Comparison of ENCODE assay signal across 22 cellular contexts in genomic region chr6:34919651-34920050, GRCh38. TPM values are rescaled to one million over a fixed set of nuclear protein-coding genes. Genes with fewer than 3 reads are reported as not detected.
DNase-seq lines count a peak whose midpoint lies in the region; ATAC-seq and TF ChIP-seq lines count a peak whose summit lies in the region.
"Had no signal": no experiment of that assay in that cellular context is flagged by ENCODE, and none has a peak within 500 bp of the region (broad histone marks: within the 10 kb centered on the region; RNA-seq: fewer than 3 reads in every experiment).

No MANE protein-coding gene starts in this region.

- H3K27ac Mint-ChIP-seq in activated naive CD8-positive, alpha-beta T cell treated with anti-CD3 and anti-CD28 coated beads for 36 hours = no peak overlapping the region
- H3K27ac Mint-ChIP-seq: activated CD4-positive, alpha-beta memory T cell treated with anti-CD3 and anti-CD28 coated beads, Interleukin-2, amount 10 ng/mL, durations not matched to agents 7 days and 5 days; activated naive CD4-positive, alpha-beta T cell treated with anti-CD3 and anti-CD28 coated beads, Interleukin-2, amount 50 U/mL, for 72 hours; IgD-negative memory B cell; stimulated activated naive CD8-positive, alpha-beta T cell treated with anti-CD3 and anti-CD28 coated beads, Interleukin-15, Interleukin-2, amounts not matched to agents 100 ng/mL and 50 ng/mL, for 24 hours had no signal

- no TSS peak for BruUV-seq in A673 (replicated peaks; lab: Mats Ljungman, UMichigan)

- no peaks in the 10 kb centered on the region for H3K9me3 ChIP-seq in A673 (ENCODE audit: low read depth, low read length, poor library complexity, severe bottlenecking)
- H3K9me3 ChIP-seq: breast epithelium, HAP-1, prostate gland, uterus had no signal

- in situ Hi-C loops in brain microvascular endothelial cell (cut with HindIII; ENCODE audit: low pct_ligation_motif_present, low sequenced_read_pairs) = no loop called here

- H3K4me3 Mint-ChIP-seq in activated naive CD8-positive, alpha-beta T cell treated with anti-CD3 and anti-CD28 coated beads for 36 hours = no peak overlapping the region
- H3K4me3 Mint-ChIP-seq: activated CD4-positive, alpha-beta memory T cell treated with anti-CD3 and anti-CD28 coated beads, Interleukin-2, amount 10 ng/mL, durations not matched to agents 7 days and 5 days; IgD-negative memory B cell; natural killer cell treated with Interleukin-12 subunit alpha and Interleukin-12 subunit beta and Interleukin-15 and Interleukin-18, amount 100 ng/mL, for 72 hours; stimulated activated naive CD8-positive, alpha-beta T cell treated with anti-CD3 and anti-CD28 coated beads, Interleukin-15, Interleukin-2, amounts not matched to agents 100 ng/mL and 50 ng/mL, for 24 hours had no signal

- no peak for TF ChIP-seq CTCF in A673 (conservative IDR thresholded peaks at IDR 0.05; ENCODE audit: low read depth, low read length)
- no peak for TF ChIP-seq CTCF in brain microvascular endothelial cell (IDR thresholded peaks at IDR 0.05; ENCODE audit: low read depth, low read length, missing control alignments)

- peaks cover 10% of the 10 kb centered on the region for H3K36me3 Mint-ChIP-seq in activated naive CD8-positive, alpha-beta T cell treated with anti-CD3 and anti-CD28 coated beads for 36 hours
- H3K36me3 Mint-ChIP-seq: natural killer cell treated with Interleukin-12 subunit alpha and Interleukin-12 subunit beta and Interleukin-15 and Interleukin-18, amount 100 ng/mL, for 72 hours had no signal

- DNase-seq in A673 (ENCODE audit: low spot score) (peak; percentile 64), HT1080 (ENCODE audit: low read depth) (peak; percentile 61), brain microvascular endothelial cell (peak; percentile 19), left cardiac atrium (no peak), midbrain (lab: John Stamatoyannopoulos, UW) (no peak)
- no peak for DNase-seq in activated naive CD8-positive, alpha-beta T cell treated with anti-CD3 and anti-CD28 coated beads for 36 hours
- DNase-seq: activated CD4-positive, alpha-beta memory T cell treated with anti-CD3 and anti-CD28 coated beads, Interleukin-2, amount 10 ng/mL, durations not matched to agents 7 days and 5 days; activated T-cell treated with anti-CD3 and anti-CD28 coated beads, Interleukin-2, amount 50 U/mL, for 48 hours; COR-L47; foreskin melanocyte; GF-D8; NCI-H1105 treated with DMSO at 0.1 percent for 48 hours; uterus had no signal

- H3K27me3 ChIP-seq in A673 (replicated peaks; ENCODE audit: insufficient read depth, low read depth, low read length, poor library complexity) = no peaks in the 10 kb centered on the region
- H3K27me3 ChIP-seq in brain microvascular endothelial cell (replicated peaks) = no peaks in the 10 kb centered on the region
- H3K27me3 ChIP-seq: breast epithelium, uterus had no signal

- intact Hi-C loops in A673 (cut with micrococcal nuclease; ENCODE audit: unreplicated experiment) (no loop called here), left cardiac atrium (cut with DNase I) (no loop called here)

- peaks cover 6% of the 10 kb centered on the region for H3K4me1 Mint-ChIP-seq in activated naive CD8-positive, alpha-beta T cell treated with anti-CD3 and anti-CD28 coated beads for 36 hours
- H3K4me1 Mint-ChIP-seq: activated CD4-positive, alpha-beta memory T cell treated with anti-CD3 and anti-CD28 coated beads, Interleukin-2, amount 10 ng/mL, durations not matched to agents 7 days and 5 days; IgD-negative memory B cell had no signal

- POLR2A ChIA-PET in A673 (lab: Charles Lee; ENCODE audit: low non-redundant PET) = no interaction called here

- H3K4me1 ChIP-seq in A673 (ENCODE audit: insufficient read depth, low read length, poor library complexity, severe bottlenecking) = peaks cover 24% of the 10 kb centered on the region
- H3K4me1 ChIP-seq: breast epithelium, prostate gland had no signal

- no peaks in the 10 kb centered on the region for H3K27me3 Mint-ChIP-seq in activated naive CD8-positive, alpha-beta T cell treated with anti-CD3 and anti-CD28 coated beads for 36 hours
- H3K27me3 Mint-ChIP-seq: IgD-negative memory B cell; natural killer cell treated with Interleukin-12 subunit alpha and Interleukin-12 subunit beta and Interleukin-15 and Interleukin-18, amount 100 ng/mL, for 72 hours; stimulated activated naive CD8-positive, alpha-beta T cell treated with anti-CD3 and anti-CD28 coated beads, Interleukin-15, Interleukin-2, amounts not matched to agents 100 ng/mL and 50 ng/mL, for 24 hours had no signal

- CTCF ChIA-PET in A673 (lab: Charles Lee) = no interaction called here

- peak; percentile 20 to 50 for ATAC-seq in left cardiac atrium
- no peak for ATAC-seq in GM18907 (IDR thresholded peaks at IDR 0.05; ENCODE audit: unreplicated experiment)
- ATAC-seq in GM21723 (IDR thresholded peaks at IDR 0.05; ENCODE audit: unreplicated experiment) = no peak
- ATAC-seq: activated naive CD4-positive, alpha-beta T cell treated with anti-CD3 and anti-CD28 coated beads, Interleukin-2, amount 50 U/mL, for 72 hours; natural killer cell treated with Interleukin-12 subunit alpha and Interleukin-12 subunit beta and Interleukin-15 and Interleukin-18, amount 100 ng/mL, for 72 hours had no signal

- no peaks in the 10 kb centered on the region for H3K9me3 Mint-ChIP-seq in activated naive CD8-positive, alpha-beta T cell treated with anti-CD3 and anti-CD28 coated beads for 36 hours
- H3K9me3 Mint-ChIP-seq: activated CD4-positive, alpha-beta memory T cell treated with anti-CD3 and anti-CD28 coated beads, Interleukin-2, amount 10 ng/mL, durations not matched to agents 7 days and 5 days; activated naive CD4-positive, alpha-beta T cell treated with anti-CD3 and anti-CD28 coated beads, Interleukin-2, amount 50 U/mL, for 72 hours; IgD-negative memory B cell; natural killer cell treated with Interleukin-12 subunit alpha and Interleukin-12 subunit beta and Interleukin-15 and Interleukin-18, amount 100 ng/mL, for 72 hours; stimulated activated naive CD8-positive, alpha-beta T cell treated with anti-CD3 and anti-CD28 coated beads, Interleukin-15, Interleukin-2, amounts not matched to agents 100 ng/mL and 50 ng/mL, for 24 hours had no signal

- H3K27ac ChIP-seq in A673 (ENCODE audit: low read depth, low read length, poor library complexity, severe bottlenecking) (no peak overlapping the region), brain microvascular endothelial cell (no peak overlapping the region)
- H3K27ac ChIP-seq: breast epithelium, prostate gland, uterus had no signal

- H3K36me3 ChIP-seq in A673 (ENCODE audit: insufficient read depth, low read length, poor library complexity, severe bottlenecking) (no peaks in the 10 kb centered on the region), brain microvascular endothelial cell (replicated peaks) (no peaks in the 10 kb centered on the region)
- H3K36me3 ChIP-seq: breast epithelium, HAP-1, prostate gland, uterus had no signal

- no peak overlapping the region for H3K4me3 ChIP-seq in A673 (ENCODE audit: low read depth, low read length, poor library complexity, severe bottlenecking)
- H3K4me3 ChIP-seq in brain microvascular endothelial cell (ENCODE audit: low read depth, low read length) = no peak overlapping the region
- H3K4me3 ChIP-seq: breast epithelium, HAP-1, prostate gland, uterus had no signal

RNA-seq across cellular contexts. Expression of gene ANKS1A, which starts 30.6 kb away (rescaled TPM):
- total RNA-seq in A673 (2021) (21.7 and 22.2 TPM in 2 replicates), left cardiac atrium (10 to 100 TPM; 20.9 to 26.4 TPM)
- total RNA-seq in HT1080 (2014; rRNA removed; shearing (Covaris generic)) = 6.6 and 7.3 TPM in 2 replicates
- 5.3 and 6.1 TPM in 2 replicates for polyA plus RNA-seq in HT1080 (2015; cell fraction: cytosol; rRNA removed)
- 9.0 and 10.7 TPM in 2 replicates for polyA plus RNA-seq in HT1080 (2015; cell fraction: nucleus; rRNA removed)
- total RNA-seq in activated naive CD8-positive, alpha-beta T cell treated with anti-CD3 and anti-CD28 coated beads for 36 hours = 1 to 10 TPM; 6.4 to 6.5 TPM

RNA-seq across cellular contexts. Expression of gene TAF11, which starts 31.8 kb away (rescaled TPM):
- total RNA-seq in A673 (2021) (32.9 and 33.6 TPM in 2 replicates), left cardiac atrium (10 to 100 TPM; 16.6 to 20.5 TPM)
- 20.0 and 27.2 TPM in 2 replicates for total RNA-seq in HT1080 (2014; rRNA removed; shearing (Covaris generic))
- 28.0 and 28.9 TPM in 2 replicates for polyA plus RNA-seq in HT1080 (2015; cell fraction: cytosol; rRNA removed)
- 24.6 and 29.8 TPM in 2 replicates for polyA plus RNA-seq in HT1080 (2015; cell fraction: nucleus; rRNA removed)
- 10 to 100 TPM; 38.5 to 39.3 TPM for total RNA-seq in activated naive CD8-positive, alpha-beta T cell treated with anti-CD3 and anti-CD28 coated beads for 36 hours

Comparison
In these comparisons a context has a peak if more than half of its experiments do, and no peak if none do; other contexts are left out.
1. DNase-seq: peak in A673 (single experiment), HT1080 (single experiment) and brain microvascular endothelial cell (single experiment); none in left cardiac atrium (single experiment), activated naive CD8-positive, alpha-beta T cell treated with anti-CD3 and anti-CD28 coated beads for 36 hours (single experiment) and midbrain (single experiment).
2. ATAC-seq: peak in left cardiac atrium (2 of 2); none in GM18907 (single experiment) and GM21723 (single experiment).